8 cellular contexts compared by ENCODE assay signal in genomic region chr3:11236588-11237461, GRCh38. TPM values are rescaled to one million over a fixed set of nuclear protein-coding genes. Genes with fewer than 3 reads are reported as not detected.
A peak's percentile ranks its signal among the peaks of the same experiment; 100 is the strongest.
DNase-seq lines count a peak whose midpoint lies in the region; ATAC-seq and TF ChIP-seq lines count a peak whose summit lies in the region.

No MANE protein-coding gene starts in this region.

- in situ Hi-C loops in astrocyte of the cerebellum (cut with HindIII; ENCODE audit: low sequenced_read_pairs), result no loop called here

- no peak overlapping the region for H3K27ac Mint-ChIP-seq in immature natural killer cell

- H3K9me3 Mint-ChIP-seq in immature natural killer cell, result no peaks in the 10 kb centered on the region

- H3K27me3 Mint-ChIP-seq in immature natural killer cell (ENCODE audit: low read depth in 3 of 3), result peaks cover 3 to 14% (median 7%) of the 10 kb centered on the region in 3 donors

- TF ChIP-seq CTCF in astrocyte of the cerebellum (IDR thresholded peaks at IDR 0.05; ENCODE audit: low read depth, low read length, missing control alignments), result peak; percentile 79

- H3K4me1 Mint-ChIP-seq in immature natural killer cell, result no peaks in the 10 kb centered on the region

- peaks cover 0 to 3% (median 0%) of the 10 kb centered on the region in 3 donors for H3K36me3 Mint-ChIP-seq in immature natural killer cell

- ATAC-seq in GM21619 (IDR thresholded peaks at IDR 0.05; ENCODE audit: unreplicated experiment), result no peak

- no peak overlapping the region for H3K4me3 Mint-ChIP-seq in immature natural killer cell

- H3K4me3 ChIP-seq in astrocyte of the cerebellum (ENCODE audit: low read depth, low read length), result no peak overlapping the region

- DNase-seq in DMS 273 (lab: John Stamatoyannopoulos, UW; ENCODE audit: unreplicated experiment) (peak; percentile 69), DMS 273 treated with DMSO at 0.1 percent for 48 hours (lab: John Stamatoyannopoulos, UW) (no peak), M059J (ENCODE audit: low read depth) (peak; percentile 52), T-helper 2 cell (peak; percentile 49 to 68 (median 58)), astrocyte of the cerebellum (ENCODE audit: low read depth) (no peak), immature natural killer cell (peak; percentile 59 to 70 (median 64))
- peak; percentile 70 for DNase-seq in stimulated activated CD4-positive, alpha-beta T cell treated with anti-CD3 and anti-CD28 coated beads, Interleukin-2, amount 100 ng/mL, for 4 hours (ENCODE audit: low read depth)

RNA-seq across cellular contexts. Expression of gene ATG7, which starts 35.4 kb away (rescaled TPM):
- 36.8 and 68.7 TPM in 2 replicates for total RNA-seq in M059J (2014; rRNA removed; shearing (Covaris generic))
- polyA plus RNA-seq in immature natural killer cell, result 10 to 100 TPM; 12.9 to 22.1 (median 14.0) TPM

Comparison
In these comparisons a context has a peak if more than half of its experiments do, and no peak if none do; other contexts are left out.
1. DNase-seq: peak in DMS 273 (single experiment), M059J (single experiment), T-helper 2 cell (5 of 5), immature natural killer cell (3 of 3) and stimulated activated CD4-positive, alpha-beta T cell treated with anti-CD3 and anti-CD28 coated beads, Interleukin-2, amount 100 ng/mL, for 4 hours (single experiment); none in DMS 273 treated with DMSO at 0.1 percent for 48 hours (single experiment) and astrocyte of the cerebellum (single experiment).